1 cellular context compared by ENCODE assay signal in genomic region chr6:1612902-1613301, GRCh38.
TF ChIP-seq lines count a peak whose summit lies in the region.

No MANE protein-coding gene starts in this region.

TF ChIP-seq in SK-N-SH, 30 proteins besides CTCF, POLR2A, EP300 and RAD21 (continued from another document):
- no peak for TF ChIP-seq USF2 (IDR thresholded peaks at IDR 0.05; ENCODE audit: borderline replicate concordance, low read depth, low read length)
- TF ChIP-seq POLR2AphosphoS5 (IDR thresholded peaks at IDR 0.05; ENCODE audit: low read depth, low read length), result peak; percentile 42; the same call in 1 of the 2 replicates
- TF ChIP-seq RXRA (IDR thresholded peaks at IDR 0.05; ENCODE audit: borderline replicate concordance, low read depth), result no peak
- TF ChIP-seq YY1 (IDR thresholded peaks at IDR 0.05; ENCODE audit: low read depth), result no peak
- no peak for TF ChIP-seq FOXM1 (IDR thresholded peaks at IDR 0.05; ENCODE audit: low read depth)
- TF ChIP-seq JUND (IDR thresholded peaks at IDR 0.05), result peak; percentile 60
- no peak for TF ChIP-seq MXI1 (IDR thresholded peaks at IDR 0.05; ENCODE audit: low read depth, low read length)
- no peak for TF ChIP-seq GABPA (IDR thresholded peaks at IDR 0.05; ENCODE audit: low read depth)
- no peak for TF ChIP-seq ZBTB33 (IDR thresholded peaks at IDR 0.05; ENCODE audit: borderline replicate concordance, low read depth)
- TF ChIP-seq NRF1 (IDR thresholded peaks at IDR 0.05; ENCODE audit: low read depth, low read length), result no peak
- no peak for TF ChIP-seq REST (IDR thresholded peaks at IDR 0.05; ENCODE audit: low read depth, low read length)
- no peak for TF ChIP-seq TAF1 (IDR thresholded peaks at IDR 0.05; ENCODE audit: borderline replicate concordance, low read depth, low read length)
- TF ChIP-seq CHD2 (IDR thresholded peaks at IDR 0.05; ENCODE audit: low read length, partially characterized antibody), result peak; percentile 18
- TF ChIP-seq RFX5 (IDR thresholded peaks at IDR 0.05; ENCODE audit: low read length), result no peak
